In the genomic region with DNA sequence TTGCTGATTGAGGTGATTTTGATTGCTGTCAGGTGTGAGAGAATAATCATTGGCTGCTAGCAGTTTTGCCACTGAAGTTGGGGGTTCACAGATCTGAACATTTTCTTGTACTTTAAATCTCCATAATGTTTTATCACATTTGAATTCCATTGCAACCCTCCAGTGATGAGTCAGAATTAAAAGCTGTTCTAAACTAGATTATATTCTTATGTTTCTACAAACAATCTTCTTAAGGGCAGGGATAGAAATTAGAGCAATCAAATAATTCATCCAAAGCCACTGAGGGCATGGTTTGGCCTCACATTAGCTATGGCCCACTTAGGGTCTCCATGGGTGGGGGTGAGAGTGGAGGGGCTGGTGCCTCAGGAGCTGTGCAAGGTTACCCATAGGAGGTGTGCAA, we compare ENCODE assay signal across 17 cellular contexts.
"Had no signal": no experiment of that assay in that cellular context is flagged by ENCODE, and none has a peak within 500 bp of the region (broad histone marks: within the 10 kb centered on the region; RNA-seq: fewer than 3 reads in every experiment).

No MANE protein-coding gene starts in this region.

- H3K9me3 ChIP-seq: body of pancreas, left lung, prostate gland had no signal

- H3K36me3 ChIP-seq: left lung, prostate gland had no signal

- H3K27ac ChIP-seq: body of pancreas, left lung had no signal

- H3K4me3 ChIP-seq: body of pancreas, left lung, prostate gland had no signal

- H3K4me1 ChIP-seq: body of pancreas, left lung had no signal

- H3K27me3 ChIP-seq: body of pancreas, left lung had no signal

- ATAC-seq: body of pancreas; left lung; right cardiac atrium; stimulated activated naive CD8-positive, alpha-beta T cell treated with anti-CD3 and anti-CD28 coated beads, Interleukin-15, amount 100 ng/mL, for 72 hours had no signal

- DNase-seq: activated CD4-positive, alpha-beta T cell treated with anti-CD3 and anti-CD28 coated beads, Interleukin-2, amount 10 ng/mL, durations not matched to agents 24 days and 14 days; activated CD8-positive, alpha-beta T cell treated with anti-CD3 and anti-CD28 coated beads for 36 hours; activated naive CD4-positive, alpha-beta T cell treated with Interleukin-2 at 50 U/mL for 16 hours; activated naive CD8-positive, alpha-beta T cell treated with anti-CD3 and anti-CD28 coated beads, Interleukin-2, amount 10 ng/mL, durations not matched to agents 7 days and 5 days; activated T-cell treated with anti-CD3 and anti-CD28 coated beads, Interleukin-2, amount 50 U/mL, for 24 hours; body of pancreas; caudate nucleus; endodermal cell; hypothalamus; kidney; left lung; right cardiac atrium; small intestine; stimulated activated CD4-positive, alpha-beta T cell treated with anti-CD3 and anti-CD28 coated beads, Interleukin-4, amount 100 ng/mL, for 1 hour; stimulated activated naive CD8-positive, alpha-beta T cell treated with anti-CD3 and anti-CD28 coated beads, Interleukin-15, amount 100 ng/mL, for 72 hours; T-helper 9 cell had no signal
